In the genomic region with DNA sequence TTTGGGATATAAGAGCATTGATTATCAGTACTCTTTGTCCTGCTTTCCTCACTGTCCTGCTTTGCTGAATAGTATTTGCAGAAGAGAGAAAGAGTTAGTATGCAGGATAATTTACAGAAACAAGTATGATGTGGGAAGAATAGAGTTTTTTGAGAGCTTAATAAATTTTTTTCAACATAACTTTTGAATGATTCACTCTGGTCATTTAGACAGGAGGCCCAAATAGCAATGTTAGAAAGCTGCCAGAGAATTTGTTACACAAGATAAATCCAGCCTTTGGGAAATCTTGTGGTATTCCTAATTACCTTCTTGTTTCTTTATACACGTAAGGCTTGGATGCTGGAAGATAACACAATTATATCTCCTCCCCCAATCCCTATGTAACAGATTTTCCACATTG, we compare ENCODE assay signal across 1 cellular context.
TF ChIP-seq lines count a peak whose summit lies in the region.

No MANE protein-coding gene starts in this region.

TF ChIP-seq in H1, 55 proteins besides CTCF, POLR2A, EP300 and RAD21 (continued from another document):
- TF ChIP-seq SIX5 (IDR thresholded peaks at IDR 0.05; ENCODE audit: low read depth, low read length) (no peak), CHD1 (IDR thresholded peaks at IDR 0.05; ENCODE audit: low read depth, low read length) (no peak)
TF ChIP-seq in H1: peak in this region for 0.
